In the genomic region with DNA sequence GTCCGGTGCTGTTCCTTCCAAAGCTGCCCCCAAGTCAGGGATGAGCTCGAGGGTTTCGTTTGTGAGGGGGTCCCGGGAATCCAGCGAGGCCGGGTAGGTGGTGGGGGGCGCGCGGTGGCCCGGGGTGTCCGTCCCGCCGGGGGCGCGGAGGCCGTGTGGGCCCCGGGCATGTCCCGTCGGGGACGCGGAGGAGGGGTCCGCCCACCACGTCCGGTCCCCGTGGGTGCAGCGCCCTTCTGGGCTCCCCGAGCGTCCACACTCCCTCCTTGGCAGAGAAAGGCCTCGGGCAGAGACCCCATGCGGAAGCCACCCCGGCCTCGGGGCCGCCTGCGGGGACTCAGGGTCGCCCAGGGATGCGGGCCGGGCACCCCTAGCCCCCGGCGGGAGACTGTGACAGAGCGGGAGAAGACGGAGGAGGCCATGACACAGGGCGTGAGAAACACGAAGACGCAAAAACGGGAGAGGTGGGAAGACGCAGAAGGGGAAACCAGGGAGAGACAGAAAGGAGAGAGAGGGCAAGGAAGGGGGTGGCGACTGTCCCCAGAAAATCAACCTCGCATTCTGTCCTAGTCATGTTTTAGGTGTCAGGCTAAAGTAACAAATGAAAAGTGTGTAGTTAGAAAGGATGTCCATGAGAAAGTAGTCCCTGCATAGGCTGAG, we compare ENCODE assay signal across 8 cellular contexts. TPM values are rescaled to one million over a fixed set of nuclear protein-coding genes. Genes with fewer than 3 reads are reported as not detected.
DNase-seq lines count a peak whose midpoint lies in the region; ATAC-seq and TF ChIP-seq lines count a peak whose summit lies in the region.

No MANE protein-coding gene starts in this region.

- H3K9ac ChIP-seq in OCI-LY1 (ENCODE audit: low read length), result peak overlapping the region; percentile 86

- ATAC-seq in GM18873 (IDR thresholded peaks at IDR 0.05; ENCODE audit: low FRiP score, unreplicated experiment) (peak; percentile 25), HG03139 (IDR thresholded peaks at IDR 0.05; ENCODE audit: unreplicated experiment) (peak; percentile 34), foreskin keratinocyte (peak; percentile 39)

- no peaks in the 10 kb centered on the region for H3K27me3 Mint-ChIP-seq in activated T-helper 1 cell treated with anti-CD3 and anti-CD28 coated beads, Interleukin-12 subunit alpha, Interleukin-12 subunit beta, Interleukin-2, Interleukin-4 antibody, amounts not matched to agents 30 ng/mL and 10 ng/mL and 1 ng/mL, durations not matched to agents 14 hours and 24 hours and 36 hours (ENCODE audit: insufficient read depth)

- H2AFZ ChIP-seq in OCI-LY1 (ENCODE audit: low read length), result peak overlapping the region; percentile 9; the same call in 1 of the 2 replicates
- H2AFZ ChIP-seq in neuron (ENCODE audit: low read depth, low read length), result peak overlapping the region; percentile 81

- TF ChIP-seq CTCF in OCI-LY1 (IDR thresholded peaks at IDR 0.05; ENCODE audit: low read length) (no peak), foreskin keratinocyte (conservative IDR thresholded peaks at IDR 0.05) (no peak)

- H3K79me2 ChIP-seq in OCI-LY1 (ENCODE audit: insufficient read depth, low read length), result no peaks in the 10 kb centered on the region

- H3K4me2 ChIP-seq in OCI-LY1 (ENCODE audit: low read length), result peak overlapping the region; percentile 90

- H3K4me1 ChIP-seq in OCI-LY1 (ENCODE audit: insufficient read depth, low read length, severe bottlenecking) (peaks cover 17% of the 10 kb centered on the region), foreskin keratinocyte (peaks cover 5% of the 10 kb centered on the region), neuron (ENCODE audit: insufficient read depth, low read length) (peaks cover 13% of the 10 kb centered on the region)

- DNase-seq in AG08396 (ENCODE audit: low spot score) (peak; percentile 68), foreskin keratinocyte (peak; percentile 30 to 55), superior temporal gyrus (ENCODE audit: extremely low spot score) (peak; percentile 72)
- peak; percentile 69 for DNase-seq in activated T-helper 1 cell treated with anti-CD3 and anti-CD28 coated beads, Interleukin-12 subunit alpha, Interleukin-12 subunit beta, Interleukin-2, Interleukin-4 antibody, amounts not matched to agents 30 ng/mL and 10 ng/mL and 1 ng/mL, durations not matched to agents 14 hours and 24 hours and 36 hours (ENCODE audit: low spot score)

- H3K27me3 ChIP-seq in OCI-LY1 (ENCODE audit: insufficient read depth, low read length), result no peaks in the 10 kb centered on the region
- no peaks in the 10 kb centered on the region for H3K27me3 ChIP-seq in foreskin keratinocyte
- H3K27me3 ChIP-seq in neuron (ENCODE audit: insufficient read depth, low read length), result no peaks in the 10 kb centered on the region

- H3K27ac Mint-ChIP-seq in activated T-helper 1 cell treated with anti-CD3 and anti-CD28 coated beads, Interleukin-12 subunit alpha, Interleukin-12 subunit beta, Interleukin-2, Interleukin-4 antibody, amounts not matched to agents 30 ng/mL and 10 ng/mL and 1 ng/mL, durations not matched to agents 14 hours and 24 hours and 36 hours, result peak overlapping the region; percentile 100

- peak overlapping the region; percentile 100 for H3K4me3 Mint-ChIP-seq in activated T-helper 1 cell treated with anti-CD3 and anti-CD28 coated beads, Interleukin-12 subunit alpha, Interleukin-12 subunit beta, Interleukin-2, Interleukin-4 antibody, amounts not matched to agents 30 ng/mL and 10 ng/mL and 1 ng/mL, durations not matched to agents 14 hours and 24 hours and 36 hours

- peaks cover 28% of the 10 kb centered on the region for H3K4me1 Mint-ChIP-seq in activated T-helper 1 cell treated with anti-CD3 and anti-CD28 coated beads, Interleukin-12 subunit alpha, Interleukin-12 subunit beta, Interleukin-2, Interleukin-4 antibody, amounts not matched to agents 30 ng/mL and 10 ng/mL and 1 ng/mL, durations not matched to agents 14 hours and 24 hours and 36 hours (ENCODE audit: low read depth)

- intact Hi-C loops in activated T-helper 1 cell treated with anti-CD3 and anti-CD28 coated beads, Interleukin-12 subunit alpha, Interleukin-12 subunit beta, Interleukin-2, Interleukin-4 antibody, amounts not matched to agents 30 ng/mL and 10 ng/mL and 1 ng/mL, durations not matched to agents 14 hours and 24 hours and 36 hours (cut with micrococcal nuclease), result loop anchor here (1.0 to 10.0 kb wide), 10 partner anchors 21 to 498 kb away; a partner anchor contains a TSS

- H3F3A ChIP-seq in OCI-LY1 (ENCODE audit: insufficient read depth, low read length), result 0 out of 2 replicates have a peak, but pooled peaks cover 6% of the 10 kb centered on the region

- H3K4me3 ChIP-seq in OCI-LY1 (ENCODE audit: low read depth, low read length, poor library complexity, severe bottlenecking) (peak overlapping the region; percentile 83), neuron (ENCODE audit: low read length) (peak overlapping the region; percentile 86)

- H3K36me3 Mint-ChIP-seq in activated T-helper 1 cell treated with anti-CD3 and anti-CD28 coated beads, Interleukin-12 subunit alpha, Interleukin-12 subunit beta, Interleukin-2, Interleukin-4 antibody, amounts not matched to agents 30 ng/mL and 10 ng/mL and 1 ng/mL, durations not matched to agents 14 hours and 24 hours and 36 hours (ENCODE audit: low read depth), result peaks cover 26% of the 10 kb centered on the region

- H3K36me3 ChIP-seq in OCI-LY1 (ENCODE audit: insufficient read depth, low read length) (peaks cover 24% of the 10 kb centered on the region), neuron (ENCODE audit: insufficient read depth, low read length) (peaks cover 17% of the 10 kb centered on the region)

- H3K27ac ChIP-seq in OCI-LY1 (ENCODE audit: low read depth, low read length, poor library complexity, severe bottlenecking) (peak overlapping the region; percentile 84), foreskin keratinocyte (peak overlapping the region; percentile 91)

- peaks cover 16% of the 10 kb centered on the region for H3K9me3 ChIP-seq in OCI-LY1 (ENCODE audit: low read length)
- H3K9me3 ChIP-seq in neuron (ENCODE audit: low read length), result peaks cover 7% of the 10 kb centered on the region

- no peaks in the 10 kb centered on the region for H3K9me2 ChIP-seq in OCI-LY1 (ENCODE audit: low read depth, low read length)

- H3K9me3 Mint-ChIP-seq in activated T-helper 1 cell treated with anti-CD3 and anti-CD28 coated beads, Interleukin-12 subunit alpha, Interleukin-12 subunit beta, Interleukin-2, Interleukin-4 antibody, amounts not matched to agents 30 ng/mL and 10 ng/mL and 1 ng/mL, durations not matched to agents 14 hours and 24 hours and 36 hours, result peaks cover 10% of the 10 kb centered on the region

- no peaks in the 10 kb centered on the region for H4K20me1 ChIP-seq in OCI-LY1 (ENCODE audit: insufficient read depth, low read length)

RNA-seq across cellular contexts. Expression of a gene that starts 0.7 kb away (rescaled TPM):
- total RNA-seq in activated T-helper 1 cell treated with anti-CD3 and anti-CD28 coated beads, Interleukin-12 subunit alpha, Interleukin-12 subunit beta, Interleukin-2, Interleukin-4 antibody, amounts not matched to agents 30 ng/mL and 10 ng/mL and 1 ng/mL, durations not matched to agents 14 hours and 24 hours and 36 hours, result 1.1 and 1.2 TPM in 2 replicates
- total RNA-seq in foreskin keratinocyte, result 1.7 and 3.0 TPM in 2 replicates
- 0.95 and 1.1 TPM in 2 replicates for polyA plus RNA-seq in foreskin keratinocyte

RNA-seq across cellular contexts. Expression of a gene that starts 20.5 kb away (rescaled TPM):
- total RNA-seq in activated T-helper 1 cell treated with anti-CD3 and anti-CD28 coated beads, Interleukin-12 subunit alpha, Interleukin-12 subunit beta, Interleukin-2, Interleukin-4 antibody, amounts not matched to agents 30 ng/mL and 10 ng/mL and 1 ng/mL, durations not matched to agents 14 hours and 24 hours and 36 hours, result 14.1 and 14.4 TPM in 2 replicates
- 15.4 and 15.7 TPM in 2 replicates for total RNA-seq in foreskin keratinocyte
- 4.0 and 4.2 TPM in 2 replicates for polyA plus RNA-seq in foreskin keratinocyte

RNA-seq across cellular contexts. Expression of a gene that starts 36.3 kb away (rescaled TPM):
- 9.9 and 10.9 TPM in 2 replicates for total RNA-seq in activated T-helper 1 cell treated with anti-CD3 and anti-CD28 coated beads, Interleukin-12 subunit alpha, Interleukin-12 subunit beta, Interleukin-2, Interleukin-4 antibody, amounts not matched to agents 30 ng/mL and 10 ng/mL and 1 ng/mL, durations not matched to agents 14 hours and 24 hours and 36 hours
- 5.5 and 5.6 TPM in 2 replicates for total RNA-seq in foreskin keratinocyte
- 2.8 TPM in 2 replicates for polyA plus RNA-seq in foreskin keratinocyte

Comparison
In these comparisons a context has a peak if more than half of its experiments do, and no peak if none do; other contexts are left out.
1. Peak in every context shown above with its lines: DNase-seq, ATAC-seq, H3K4me3 ChIP-seq and H3K27ac ChIP-seq.